In genomic region chr17:45101546-45101882, GRCh38 we compare ENCODE assay signal across 1 cellular context.
TF ChIP-seq lines count a peak whose summit lies in the region.

No MANE protein-coding gene starts in this region.

TF ChIP-seq in HEK293, 187 proteins besides CTCF, POLR2A, EP300 and RAD21:
- TF ChIP-seq ZNF146 (tag by site-specific recombination; IDR thresholded peaks at IDR 0.05) (no peak), ZBTB17 (tag by site-specific recombination; IDR thresholded peaks at IDR 0.05) (no peak), AEBP2 (tag by site-specific recombination; IDR thresholded peaks at IDR 0.05; ENCODE audit: borderline replicate concordance) (no peak), ZFP41 (tag by site-specific recombination; IDR thresholded peaks at IDR 0.05; ENCODE audit: borderline replicate concordance) (no peak), ZNF704 (tag by site-specific recombination; IDR thresholded peaks at IDR 0.05) (no peak), ZNF335 (tag by site-specific recombination; conservative IDR thresholded peaks at IDR 0.05) (no peak), ZNF140 (tag by site-specific recombination; IDR thresholded peaks at IDR 0.05) (no peak), ZNF677 (tag by site-specific recombination; IDR thresholded peaks at IDR 0.05) (no peak), ZNF239 (tag by site-specific recombination; IDR thresholded peaks at IDR 0.05) (no peak), ZNF792 (tag by site-specific recombination; IDR thresholded peaks at IDR 0.05) (no peak), KLF1 (tag by site-specific recombination; IDR thresholded peaks at IDR 0.05) (no peak), ZNF514 (tag by site-specific recombination; IDR thresholded peaks at IDR 0.05) (no peak), ZNF138 (tag by site-specific recombination; IDR thresholded peaks at IDR 0.05; ENCODE audit: borderline replicate concordance) (no peak), ZNF175 (tag by site-specific recombination; IDR thresholded peaks at IDR 0.05) (no peak), ZNF701 (tag by site-specific recombination; IDR thresholded peaks at IDR 0.05) (no peak), ZNF133 (tag by site-specific recombination; IDR thresholded peaks at IDR 0.05) (no peak)
